26 cellular contexts compared by ENCODE assay signal in genomic region chr9:125089331-125089730, GRCh38. TPM values are rescaled to one million over a fixed set of nuclear protein-coding genes. Genes with fewer than 3 reads are reported as not detected.
DNase-seq lines count a peak whose midpoint lies in the region; ATAC-seq and TF ChIP-seq lines count a peak whose summit lies in the region.
"Had no signal": no experiment of that assay in that cellular context is flagged by ENCODE, and none has a peak within 500 bp of the region (broad histone marks: within the 10 kb centered on the region; RNA-seq: fewer than 3 reads in every experiment).

No MANE protein-coding gene starts in this region.

- H3K4me1 Mint-ChIP-seq in activated T-helper 2 cell treated with anti-CD3 and anti-CD28 coated beads, Interferon-gamma antibody, Interleukin-2, Interleukin-4, amounts not matched to agents 10 μg/mL and 5 μg/mL and 100 μg/mL, durations not matched to agents 14 hours and 24 hours and 36 hours (ENCODE audit: low read depth): peaks cover 18% of the 10 kb centered on the region
- H3K4me1 Mint-ChIP-seq: nephron had no signal

- no peak overlapping the region for H3K4me3 Mint-ChIP-seq in activated T-helper 2 cell treated with anti-CD3 and anti-CD28 coated beads, Interferon-gamma antibody, Interleukin-2, Interleukin-4, amounts not matched to agents 10 μg/mL and 5 μg/mL and 100 μg/mL, durations not matched to agents 14 hours and 24 hours and 36 hours (ENCODE audit: low read depth)
- H3K4me3 Mint-ChIP-seq: activated CD8-positive, alpha-beta T cell treated with anti-CD3 and anti-CD28 coated beads for 36 hours; memory B cell; nephron had no signal

- H3K27ac Mint-ChIP-seq in activated T-helper 2 cell treated with anti-CD3 and anti-CD28 coated beads, Interferon-gamma antibody, Interleukin-2, Interleukin-4, amounts not matched to agents 10 μg/mL and 5 μg/mL and 100 μg/mL, durations not matched to agents 14 hours and 24 hours and 36 hours: peak overlapping the region; percentile 26
- H3K27ac Mint-ChIP-seq: activated CD8-positive, alpha-beta T cell treated with anti-CD3 and anti-CD28 coated beads for 36 hours; memory B cell; nephron had no signal

- no peaks in the 10 kb centered on the region for H3K27me3 ChIP-seq in GM06990 (replicated peaks; ENCODE audit: control insufficient read depth, insufficient read depth, low read length)
- H3K27me3 ChIP-seq: BLaER1, left lung, Peyer's patch, upper lobe of right lung had no signal

- no peaks in the 10 kb centered on the region for H3K36me3 ChIP-seq in GM06990 (ENCODE audit: control insufficient read depth, insufficient read depth, low read length)
- H3K36me3 ChIP-seq: left lung, Peyer's patch, upper lobe of right lung had no signal

- DNase-seq in GM06990 (ENCODE audit: extremely low read depth, insufficient read length): peak; percentile 3
- peak; percentile 58 for DNase-seq in GM12865 (ENCODE audit: low read depth)
- DNase-seq in activated T-helper 2 cell treated with anti-CD3 and anti-CD28 coated beads, Interferon-gamma antibody, Interleukin-2, Interleukin-4, amounts not matched to agents 10 μg/mL and 5 μg/mL and 100 μg/mL, durations not matched to agents 14 hours and 24 hours and 36 hours (ENCODE audit: low spot score): no peak
- no peak for DNase-seq in NOMO-1 (lab: John Stamatoyannopoulos, UW; ENCODE audit: unreplicated experiment in 2 of 2)
- DNase-seq in AG20443 (ENCODE audit: low spot score): no peak
- DNase-seq: activated CD8-positive, alpha-beta T cell treated with anti-CD3 and anti-CD28 coated beads for 36 hours; activated gamma-delta T cell; caudate nucleus; cortex of kidney; DMS153; effector memory CD4-positive, alpha-beta T cell; left lung; NCI-H1436 treated with DMSO at 0.1 percent for 48 hours; NCI-H2081 treated with DMSO at 0.1 percent for 48 hours; NCI-H226; NCI-H748 treated with DMSO at 0.1 percent for 48 hours; Peyer's patch; SHP77; stimulated activated naive CD4-positive, alpha-beta T cell; upper lobe of right lung had no signal

- ATAC-seq in GM21619 (IDR thresholded peaks at IDR 0.05; ENCODE audit: unreplicated experiment) (peak; percentile 47), GM19035 (IDR thresholded peaks at IDR 0.05; ENCODE audit: unreplicated experiment) (no peak), HG02884 (IDR thresholded peaks at IDR 0.05; ENCODE audit: unreplicated experiment) (no peak)
- ATAC-seq: activated CD8-positive, alpha-beta T cell treated with anti-CD3 and anti-CD28 coated beads for 36 hours; left lung; upper lobe of right lung had no signal

- TF ChIP-seq CTCF in GM06990 (IDR thresholded peaks at IDR 0.05; ENCODE audit: insufficient read depth, low read length, poor library complexity, severe bottlenecking): no peak
- no peak for TF ChIP-seq CTCF in GM12865 (IDR thresholded peaks at IDR 0.05; ENCODE audit: insufficient read depth, low read depth, low read length, missing control alignments)

- H3K27me3 Mint-ChIP-seq in activated T-helper 2 cell treated with anti-CD3 and anti-CD28 coated beads, Interferon-gamma antibody, Interleukin-2, Interleukin-4, amounts not matched to agents 10 μg/mL and 5 μg/mL and 100 μg/mL, durations not matched to agents 14 hours and 24 hours and 36 hours (ENCODE audit: low read depth): no peaks in the 10 kb centered on the region
- H3K27me3 Mint-ChIP-seq: activated CD8-positive, alpha-beta T cell treated with anti-CD3 and anti-CD28 coated beads for 36 hours; memory B cell had no signal

- H3K36me3 Mint-ChIP-seq in activated T-helper 2 cell treated with anti-CD3 and anti-CD28 coated beads, Interferon-gamma antibody, Interleukin-2, Interleukin-4, amounts not matched to agents 10 μg/mL and 5 μg/mL and 100 μg/mL, durations not matched to agents 14 hours and 24 hours and 36 hours (ENCODE audit: low read depth): peaks cover 25% of the 10 kb centered on the region

- intact Hi-C loops in activated T-helper 2 cell treated with anti-CD3 and anti-CD28 coated beads, Interferon-gamma antibody, Interleukin-2, Interleukin-4, amounts not matched to agents 10 μg/mL and 5 μg/mL and 100 μg/mL, durations not matched to agents 14 hours and 24 hours and 36 hours (cut with micrococcal nuclease): no loop called here

- H3K9me3 Mint-ChIP-seq in activated T-helper 2 cell treated with anti-CD3 and anti-CD28 coated beads, Interferon-gamma antibody, Interleukin-2, Interleukin-4, amounts not matched to agents 10 μg/mL and 5 μg/mL and 100 μg/mL, durations not matched to agents 14 hours and 24 hours and 36 hours: no peaks in the 10 kb centered on the region
- H3K9me3 Mint-ChIP-seq: activated CD8-positive, alpha-beta T cell treated with anti-CD3 and anti-CD28 coated beads for 36 hours; memory B cell; nephron had no signal

- no peak overlapping the region for H3K4me3 ChIP-seq in GM06990 (replicated peaks; ENCODE audit: low read depth, low read length)
- H3K4me3 ChIP-seq in GM12865 (ENCODE audit: low read depth, low read length): no peak overlapping the region
- H3K4me3 ChIP-seq: BLaER1, left lung, Peyer's patch, upper lobe of right lung had no signal

RNA-seq across cellular contexts. Expression of gene SCAI, which starts 54.0 kb away (rescaled TPM):
- 14.2 and 15.9 TPM in 2 replicates for total RNA-seq in activated T-helper 2 cell treated with anti-CD3 and anti-CD28 coated beads, Interferon-gamma antibody, Interleukin-2, Interleukin-4, amounts not matched to agents 10 μg/mL and 5 μg/mL and 100 μg/mL, durations not matched to agents 14 hours and 24 hours and 36 hours

Comparison
In these comparisons a context has a peak if more than half of its experiments do, and no peak if none do; other contexts are left out.
1. DNase-seq: peak in GM06990 (single experiment) and GM12865 (single experiment); none in activated T-helper 2 cell treated with anti-CD3 and anti-CD28 coated beads, Interferon-gamma antibody, Interleukin-2, Interleukin-4, amounts not matched to agents 10 μg/mL and 5 μg/mL and 100 μg/mL, durations not matched to agents 14 hours and 24 hours and 36 hours (single experiment), NOMO-1 (0 of 2) and AG20443 (single experiment).